ENCODE assay signal across 1 cellular context in the genomic region with DNA sequence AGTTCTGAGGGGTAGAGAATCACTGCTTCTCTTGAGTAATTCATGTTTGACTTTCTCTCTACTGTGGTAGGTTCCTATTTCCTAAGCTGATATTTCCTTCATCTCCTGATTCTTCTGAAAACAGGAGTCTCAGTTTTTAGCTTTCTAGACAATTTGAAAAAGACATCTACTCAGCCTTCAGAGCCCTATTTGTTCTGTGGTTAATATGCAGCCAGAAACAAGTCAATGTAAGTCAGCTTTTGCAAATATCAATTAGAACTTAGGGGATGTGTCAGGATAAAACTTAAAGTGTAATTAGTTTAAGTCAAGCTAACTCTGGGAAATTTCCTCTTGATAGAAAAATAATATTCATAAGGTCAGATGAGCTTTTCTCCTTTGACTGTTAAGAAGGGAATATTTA.
TF ChIP-seq lines count a peak whose summit lies in the region.

No MANE protein-coding gene starts in this region.

TF ChIP-seq in IMR-90, 13 proteins besides CTCF, POLR2A, EP300 and RAD21:
- TF ChIP-seq NFE2L2 (IDR thresholded peaks at IDR 0.05; ENCODE audit: low read depth, low read length) = no peak
- no peak for TF ChIP-seq MXI1 (IDR thresholded peaks at IDR 0.05; ENCODE audit: borderline replicate concordance, low read depth, low read length)
- TF ChIP-seq FOS (IDR thresholded peaks at IDR 0.05; ENCODE audit: low read depth, low read length) = no peak
- no peak for TF ChIP-seq CHD1 (IDR thresholded peaks at IDR 0.05; ENCODE audit: low read depth, low read length)
- no peak for TF ChIP-seq SMC3 (IDR thresholded peaks at IDR 0.05; ENCODE audit: low read depth, low read length)
- no peak for TF ChIP-seq CEBPB (IDR thresholded peaks at IDR 0.05; ENCODE audit: low read depth, low read length)
- TF ChIP-seq, protein P1, sequence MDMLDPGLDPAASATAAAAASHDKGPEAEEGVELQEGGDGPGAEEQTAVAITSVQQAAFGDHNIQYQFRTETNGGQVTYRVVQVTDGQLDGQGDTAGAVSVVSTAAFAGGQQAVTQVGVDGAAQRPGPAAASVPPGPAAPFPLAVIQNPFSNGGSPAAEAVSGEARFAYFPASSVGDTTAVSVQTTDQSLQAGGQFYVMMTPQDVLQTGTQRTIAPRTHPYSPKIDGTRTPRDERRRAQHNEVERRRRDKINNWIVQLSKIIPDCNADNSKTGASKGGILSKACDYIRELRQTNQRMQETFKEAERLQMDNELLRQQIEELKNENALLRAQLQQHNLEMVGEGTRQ (IDR thresholded peaks at IDR 0.05; ENCODE audit: low read depth, low read length) = no peak
TF ChIP-seq in IMR-90: peak in this region for 0.
